Comparison of ENCODE assay signal across 4 cellular contexts in the genomic region with DNA sequence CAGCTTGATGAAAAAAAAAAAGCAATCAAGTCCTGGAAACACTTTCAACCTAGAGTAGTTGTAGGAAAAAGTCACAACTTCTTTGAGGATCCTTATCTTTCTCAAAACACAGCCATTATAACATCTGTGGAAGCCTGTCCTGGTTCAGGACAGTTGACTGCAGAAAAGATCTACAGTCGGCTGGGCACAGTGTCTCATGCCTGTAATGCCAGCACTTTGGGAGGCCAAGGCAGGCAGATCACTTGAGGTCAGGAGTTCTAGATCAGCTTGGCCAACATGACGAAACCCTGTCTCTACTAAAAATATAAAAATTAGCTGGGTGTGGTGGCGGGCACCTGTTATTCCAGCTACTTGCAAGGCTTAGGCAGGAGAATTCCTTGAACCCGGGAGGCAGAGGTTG. TPM values are rescaled to one million over a fixed set of nuclear protein-coding genes. Genes with fewer than 3 reads are reported as not detected.
"Had no signal": no experiment of that assay in that cellular context is flagged by ENCODE, and none has a peak within 500 bp of the region (broad histone marks: within the 10 kb centered on the region; RNA-seq: fewer than 3 reads in every experiment).

No MANE protein-coding gene starts in this region.

RNA-seq across cellular contexts. Expression of a gene that starts 37.6 kb away (rescaled TPM):
- total RNA-seq: GM23338, H1, H9, IMR-90 had no signal
- polyA plus RNA-seq: GM23338, H1 had no signal
